8 cellular contexts compared by ENCODE assay signal in the genomic region with DNA sequence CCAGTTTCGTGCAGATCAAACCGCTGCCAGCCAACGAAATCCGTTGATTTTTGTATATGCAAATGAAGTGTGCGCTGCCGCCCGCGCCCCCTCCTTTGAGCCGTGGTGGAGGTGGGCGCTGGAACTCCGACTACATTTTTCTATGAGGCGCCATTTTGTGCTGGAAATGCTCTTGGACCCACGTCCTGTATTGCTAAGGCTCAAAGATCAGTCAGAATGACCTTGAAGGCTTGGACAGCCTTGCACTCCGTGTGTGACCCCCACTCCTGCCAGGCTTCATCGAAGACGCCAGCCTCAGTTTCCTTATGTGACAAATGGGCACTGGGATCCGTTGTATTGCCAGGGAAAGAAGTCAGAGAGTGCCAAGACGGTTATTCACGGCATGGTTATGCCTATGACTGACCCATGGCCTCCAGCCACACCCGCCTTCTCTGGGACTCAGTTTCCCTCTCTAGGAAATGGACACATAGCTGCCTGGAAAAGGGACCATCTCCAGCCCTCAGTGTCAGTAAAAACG. TPM values are rescaled to one million over a fixed set of nuclear protein-coding genes. Genes with fewer than 3 reads are reported as not detected.
DNase-seq lines count a peak whose midpoint lies in the region; ATAC-seq, FAIRE-seq and TF ChIP-seq lines count a peak whose summit lies in the region.

No MANE protein-coding gene starts in this region.

- ATAC-seq in natural killer cell treated with Interleukin-12 subunit alpha and Interleukin-12 subunit beta and Interleukin-15 and Interleukin-18, amount 100 ng/mL, for 72 hours, result no peak
- no peak for ATAC-seq in GM18873 (IDR thresholded peaks at IDR 0.05; ENCODE audit: low FRiP score, unreplicated experiment)

- peaks cover 36 to 42% (median 40%) of the 10 kb centered on the region in 10 experiments for H3K4me1 ChIP-seq in BLaER1 treated with 17β-estradiol and CSF1 and Interleukin-3, amounts not matched to agents 10 nM and 100 nM
- H3K4me1 ChIP-seq in Loucy (ENCODE audit: insufficient read depth, low read length, poor library complexity, severe bottlenecking), result peaks cover 33% of the 10 kb centered on the region

- peaks cover 28% of the 10 kb centered on the region in 2 donors for H3K4me1 Mint-ChIP-seq in natural killer cell treated with Interleukin-12 subunit alpha and Interleukin-12 subunit beta and Interleukin-15 and Interleukin-18, amount 100 ng/mL, for 72 hours (ENCODE audit: low read depth in 2 of 2)

- FAIRE-seq in HTR-8/SVneo (lab: Jason Lieb, UNC), result no peak

- H3K36me3 Mint-ChIP-seq in natural killer cell treated with Interleukin-12 subunit alpha and Interleukin-12 subunit beta and Interleukin-15 and Interleukin-18, amount 100 ng/mL, for 72 hours, result peaks cover 15% of the 10 kb centered on the region

- H2AFZ ChIP-seq in Loucy (ENCODE audit: low read length), result peak overlapping the region; percentile 95

- H3K27me3 Mint-ChIP-seq in natural killer cell treated with Interleukin-12 subunit alpha and Interleukin-12 subunit beta and Interleukin-15 and Interleukin-18, amount 100 ng/mL, for 72 hours, result no peaks in the 10 kb centered on the region

- peaks cover 41% of the 10 kb centered on the region for H3K79me2 ChIP-seq in Loucy (ENCODE audit: insufficient read depth, low read length)

- TF ChIP-seq CTCF in Loucy (conservative IDR thresholded peaks at IDR 0.05; ENCODE audit: low read length), result no peak

- DNase-seq in natural killer cell treated with Interleukin-12 subunit alpha and Interleukin-12 subunit beta and Interleukin-15 and Interleukin-18, amount 100 ng/mL, for 72 hours (ENCODE audit: low spot score), result no peak
- DNase-seq in NCI-H82 treated with DMSO at 0.1 percent for 48 hours (lab: John Stamatoyannopoulos, UW; ENCODE audit: unreplicated experiment), result no peak
- no peak for DNase-seq in COR-L47 (lab: John Stamatoyannopoulos, UW)
- DNase-seq in HTR-8/SVneo (ENCODE audit: insufficient read length, low spot score), result no peak

- no peaks in the 10 kb centered on the region for H3F3A ChIP-seq in Loucy (ENCODE audit: low read depth)

- H3K9me2 ChIP-seq in Loucy (replicated peaks; ENCODE audit: low read depth, low read length), result no peaks in the 10 kb centered on the region

- no peaks in the 10 kb centered on the region for H3K27me3 ChIP-seq in BLaER1 treated with 17β-estradiol and CSF1 and Interleukin-3, amounts not matched to agents 10 nM and 100 nM
- H3K27me3 ChIP-seq in Loucy (ENCODE audit: insufficient read depth, low read length, poor library complexity, severe bottlenecking), result peaks cover 5% of the 10 kb centered on the region

- peaks cover 4 to 42% (median 36%) of the 10 kb centered on the region in 11 experiments; a peak in 21 of 22 replicates for H4K20me1 ChIP-seq in BLaER1 treated with 17β-estradiol and CSF1 and Interleukin-3, amounts not matched to agents 10 nM and 100 nM
- peaks cover 32% of the 10 kb centered on the region for H4K20me1 ChIP-seq in Loucy (ENCODE audit: insufficient read depth, low read length, poor library complexity, severe bottlenecking)

- peak overlapping the region; percentile 91 to 99 (median 96) for H3K27ac ChIP-seq in BLaER1 treated with 17β-estradiol and CSF1 and Interleukin-3, amounts not matched to agents 10 nM and 100 nM
- H3K27ac ChIP-seq in cingulate gyrus (ENCODE audit: low read depth, low read length), result peak overlapping the region; percentile 99

- H3K4me3 ChIP-seq in BLaER1 treated with 17β-estradiol and CSF1 and Interleukin-3, amounts not matched to agents 10 nM and 100 nM, result peak overlapping the region; percentile 14 to 98 (median 51); a peak in 18 of 20 replicates
- peak overlapping the region; percentile 91 for H3K4me3 ChIP-seq in Loucy (ENCODE audit: low read length, poor library complexity, severe bottlenecking)

- no peaks in the 10 kb centered on the region for H3K9me3 Mint-ChIP-seq in natural killer cell treated with Interleukin-12 subunit alpha and Interleukin-12 subunit beta and Interleukin-15 and Interleukin-18, amount 100 ng/mL, for 72 hours

- peak overlapping the region; percentile 69 to 100 (median 79) for H3K9ac ChIP-seq in BLaER1 treated with 17β-estradiol and CSF1 and Interleukin-3, amounts not matched to agents 10 nM and 100 nM
- no peak overlapping the region for H3K9ac ChIP-seq in Loucy (ENCODE audit: low read depth, low read length, poor library complexity, severe bottlenecking)

- H3K4me3 Mint-ChIP-seq in natural killer cell treated with Interleukin-12 subunit alpha and Interleukin-12 subunit beta and Interleukin-15 and Interleukin-18, amount 100 ng/mL, for 72 hours, result peak overlapping the region; percentile 96

- peak overlapping the region; percentile 44 to 88 (median 76) for H3K4me2 ChIP-seq in BLaER1 treated with 17β-estradiol and CSF1 and Interleukin-3, amounts not matched to agents 10 nM and 100 nM
- peak overlapping the region; percentile 94 for H3K4me2 ChIP-seq in Loucy (ENCODE audit: low read depth, low read length, poor library complexity, severe bottlenecking)

- H3K9me3 ChIP-seq in BLaER1 treated with 17β-estradiol and CSF1 and Interleukin-3, amounts not matched to agents 10 nM and 100 nM (replicated peaks in 1 of 11), result peaks cover 0 to 26% (median 17%) of the 10 kb centered on the region in 11 experiments; a peak in 15 of 22 replicates
- no peaks in the 10 kb centered on the region for H3K9me3 ChIP-seq in Loucy (ENCODE audit: insufficient read depth, low read depth, low read length)

- H3K36me3 ChIP-seq in BLaER1 treated with 17β-estradiol and CSF1 and Interleukin-3, amounts not matched to agents 10 nM and 100 nM, result peaks cover 19 to 35% (median 32%) of the 10 kb centered on the region in 11 experiments
- H3K36me3 ChIP-seq in Loucy (ENCODE audit: insufficient read depth, low read length), result peaks cover 16% of the 10 kb centered on the region; the same call in 1 of the 2 replicates

- peak overlapping the region; percentile 95 to 97 for H3K27ac Mint-ChIP-seq in natural killer cell treated with Interleukin-12 subunit alpha and Interleukin-12 subunit beta and Interleukin-15 and Interleukin-18, amount 100 ng/mL, for 72 hours

RNA-seq across cellular contexts. Expression of gene UBE2S, which starts 0.8 kb away (rescaled TPM):
- total RNA-seq in natural killer cell treated with Interleukin-12 subunit alpha and Interleukin-12 subunit beta and Interleukin-15 and Interleukin-18, amount 100 ng/mL, for 72 hours, result 100 to 1,000 TPM; 247 to 423 TPM

RNA-seq across cellular contexts. Expression of gene RPL28, which starts 22.6 kb away (rescaled TPM):
- total RNA-seq in natural killer cell treated with Interleukin-12 subunit alpha and Interleukin-12 subunit beta and Interleukin-15 and Interleukin-18, amount 100 ng/mL, for 72 hours, result 1,000 to 10,000 TPM; 1,106 to 1,518 TPM

RNA-seq across cellular contexts. Expression of gene TMEM238, which starts 24.3 kb away (rescaled TPM):
- 1 to 10 TPM; 5.2 to 8.3 TPM for total RNA-seq in natural killer cell treated with Interleukin-12 subunit alpha and Interleukin-12 subunit beta and Interleukin-15 and Interleukin-18, amount 100 ng/mL, for 72 hours

RNA-seq across cellular contexts. Expression of gene TMEM190, which starts 31.8 kb away (rescaled TPM):
- not detected for total RNA-seq in natural killer cell treated with Interleukin-12 subunit alpha and Interleukin-12 subunit beta and Interleukin-15 and Interleukin-18, amount 100 ng/mL, for 72 hours

RNA-seq across cellular contexts. Expression of gene SHISA7, which starts 34.7 kb away (rescaled TPM):
- not detected for total RNA-seq in natural killer cell treated with Interleukin-12 subunit alpha and Interleukin-12 subunit beta and Interleukin-15 and Interleukin-18, amount 100 ng/mL, for 72 hours
